ENCODE assay signal across 1 cellular context in the genomic region with DNA sequence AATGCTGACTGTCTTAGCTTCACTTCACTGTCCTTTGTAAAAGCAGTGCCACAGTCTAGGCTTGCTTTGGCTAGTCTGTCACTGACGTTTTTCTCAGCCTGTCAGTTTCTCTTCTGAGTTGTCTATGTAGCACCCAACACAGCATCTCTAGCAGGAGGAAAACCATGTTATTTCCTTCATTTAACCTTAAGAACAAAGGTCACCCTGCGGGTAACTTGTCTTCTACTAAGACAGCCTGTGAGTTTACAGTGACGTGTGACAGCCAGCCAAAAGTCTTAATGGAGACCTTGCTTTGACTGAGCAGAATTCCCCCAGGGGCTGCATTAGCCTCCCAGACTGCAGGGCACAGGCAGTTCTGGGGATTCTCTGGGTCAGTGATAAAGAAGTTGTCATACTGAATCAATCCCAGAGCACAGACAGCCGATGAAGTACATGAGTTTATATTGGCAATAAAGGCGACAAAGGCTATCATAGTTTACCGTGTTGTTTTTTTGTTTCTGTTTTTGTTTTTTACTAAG.
TF ChIP-seq lines count a peak whose summit lies in the region.

No MANE protein-coding gene starts in this region.

TF ChIP-seq in HepG2, 621 proteins besides CTCF, POLR2A, EP300 and RAD21 (continued from another document):
- TF ChIP-seq, protein P1, sequence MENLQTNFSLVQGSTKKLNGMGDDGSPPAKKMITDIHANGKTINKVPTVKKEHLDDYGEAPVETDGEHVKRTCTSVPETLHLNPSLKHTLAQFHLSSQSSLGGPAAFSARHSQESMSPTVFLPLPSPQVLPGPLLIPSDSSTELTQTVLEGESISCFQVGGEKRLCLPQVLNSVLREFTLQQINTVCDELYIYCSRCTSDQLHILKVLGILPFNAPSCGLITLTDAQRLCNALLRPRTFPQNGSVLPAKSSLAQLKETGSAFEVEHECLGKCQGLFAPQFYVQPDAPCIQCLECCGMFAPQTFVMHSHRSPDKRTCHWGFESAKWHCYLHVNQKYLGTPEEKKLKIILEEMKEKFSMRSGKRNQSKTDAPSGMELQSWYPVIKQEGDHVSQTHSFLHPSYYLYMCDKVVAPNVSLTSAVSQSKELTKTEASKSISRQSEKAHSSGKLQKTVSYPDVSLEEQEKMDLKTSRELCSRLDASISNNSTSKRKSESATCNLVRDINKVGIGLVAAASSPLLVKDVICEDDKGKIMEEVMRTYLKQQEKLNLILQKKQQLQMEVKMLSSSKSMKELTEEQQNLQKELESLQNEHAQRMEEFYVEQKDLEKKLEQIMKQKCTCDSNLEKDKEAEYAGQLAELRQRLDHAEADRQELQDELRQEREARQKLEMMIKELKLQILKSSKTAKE (CRISPR knock-in tag; IDR thresholded peaks at IDR 0.05; ENCODE audit: borderline replicate concordance): no peak
- TF ChIP-seq ZNF101 (CRISPR knock-in tag; IDR thresholded peaks at IDR 0.05; ENCODE audit: borderline replicate concordance, low read depth): no peak
- no peak for TF ChIP-seq KLF11 (CRISPR knock-in tag; IDR thresholded peaks at IDR 0.05)
- no peak for TF ChIP-seq MAF1 (CRISPR knock-in tag; IDR thresholded peaks at IDR 0.05; ENCODE audit: borderline replicate concordance)
- no peak for TF ChIP-seq REL (CRISPR knock-in tag; conservative IDR thresholded peaks at IDR 0.05)
- TF ChIP-seq, protein P2, sequence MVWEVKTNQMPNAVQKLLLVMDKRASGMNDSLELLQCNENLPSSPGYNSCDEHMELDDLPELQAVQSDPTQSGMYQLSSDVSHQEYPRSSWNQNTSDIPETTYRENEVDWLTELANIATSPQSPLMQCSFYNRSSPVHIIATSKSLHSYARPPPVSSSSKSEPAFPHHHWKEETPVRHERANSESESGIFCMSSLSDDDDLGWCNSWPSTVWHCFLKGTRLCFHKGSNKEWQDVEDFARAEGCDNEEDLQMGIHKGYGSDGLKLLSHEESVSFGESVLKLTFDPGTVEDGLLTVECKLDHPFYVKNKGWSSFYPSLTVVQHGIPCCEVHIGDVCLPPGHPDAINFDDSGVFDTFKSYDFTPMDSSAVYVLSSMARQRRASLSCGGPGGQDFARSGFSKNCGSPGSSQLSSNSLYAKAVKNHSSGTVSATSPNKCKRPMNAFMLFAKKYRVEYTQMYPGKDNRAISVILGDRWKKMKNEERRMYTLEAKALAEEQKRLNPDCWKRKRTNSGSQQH (CRISPR knock-in tag; IDR thresholded peaks at IDR 0.05; ENCODE audit: low read depth): no peak
- TF ChIP-seq, protein P3, sequence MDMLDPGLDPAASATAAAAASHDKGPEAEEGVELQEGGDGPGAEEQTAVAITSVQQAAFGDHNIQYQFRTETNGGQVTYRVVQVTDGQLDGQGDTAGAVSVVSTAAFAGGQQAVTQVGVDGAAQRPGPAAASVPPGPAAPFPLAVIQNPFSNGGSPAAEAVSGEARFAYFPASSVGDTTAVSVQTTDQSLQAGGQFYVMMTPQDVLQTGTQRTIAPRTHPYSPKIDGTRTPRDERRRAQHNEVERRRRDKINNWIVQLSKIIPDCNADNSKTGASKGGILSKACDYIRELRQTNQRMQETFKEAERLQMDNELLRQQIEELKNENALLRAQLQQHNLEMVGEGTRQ (IDR thresholded peaks at IDR 0.05; ENCODE audit: low read depth, low read length): no peak
- TF ChIP-seq, protein P3 (CRISPR knock-in tag; IDR thresholded peaks at IDR 0.05; ENCODE audit: borderline replicate concordance): no peak
- no peak for TF ChIP-seq SNAPC4 (CRISPR knock-in tag; IDR thresholded peaks at IDR 0.05)
- no peak for TF ChIP-seq KDM5A (IDR thresholded peaks at IDR 0.05; ENCODE audit: borderline replicate concordance, low read length)
- TF ChIP-seq SIN3A (IDR thresholded peaks at IDR 0.05; ENCODE audit: borderline replicate concordance, low read depth, low read length): no peak
- no peak for TF ChIP-seq UBTF (CRISPR knock-in tag; IDR thresholded peaks at IDR 0.05)
- TF ChIP-seq, protein P4, sequence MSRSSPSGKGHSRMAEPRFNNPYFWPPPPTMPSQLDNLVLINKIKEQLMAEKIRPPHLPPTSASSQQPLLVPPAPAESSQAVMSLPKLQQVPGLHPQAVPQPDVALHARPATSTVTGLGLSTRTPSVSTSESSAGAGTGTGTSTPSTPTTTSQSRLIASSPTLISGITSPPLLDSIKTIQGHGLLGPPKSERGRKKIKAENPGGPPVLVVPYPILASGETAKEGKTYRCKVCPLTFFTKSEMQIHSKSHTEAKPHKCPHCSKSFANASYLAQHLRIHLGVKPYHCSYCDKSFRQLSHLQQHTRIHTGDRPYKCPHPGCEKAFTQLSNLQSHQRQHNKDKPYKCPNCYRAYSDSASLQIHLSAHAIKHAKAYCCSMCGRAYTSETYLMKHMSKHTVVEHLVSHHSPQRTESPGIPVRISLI (CRISPR knock-in tag; IDR thresholded peaks at IDR 0.05; ENCODE audit: borderline replicate concordance): no peak
- TF ChIP-seq NR0B2 (CRISPR knock-in tag; IDR thresholded peaks at IDR 0.05): no peak
